8 cellular contexts compared by ENCODE assay signal in the genomic region with DNA sequence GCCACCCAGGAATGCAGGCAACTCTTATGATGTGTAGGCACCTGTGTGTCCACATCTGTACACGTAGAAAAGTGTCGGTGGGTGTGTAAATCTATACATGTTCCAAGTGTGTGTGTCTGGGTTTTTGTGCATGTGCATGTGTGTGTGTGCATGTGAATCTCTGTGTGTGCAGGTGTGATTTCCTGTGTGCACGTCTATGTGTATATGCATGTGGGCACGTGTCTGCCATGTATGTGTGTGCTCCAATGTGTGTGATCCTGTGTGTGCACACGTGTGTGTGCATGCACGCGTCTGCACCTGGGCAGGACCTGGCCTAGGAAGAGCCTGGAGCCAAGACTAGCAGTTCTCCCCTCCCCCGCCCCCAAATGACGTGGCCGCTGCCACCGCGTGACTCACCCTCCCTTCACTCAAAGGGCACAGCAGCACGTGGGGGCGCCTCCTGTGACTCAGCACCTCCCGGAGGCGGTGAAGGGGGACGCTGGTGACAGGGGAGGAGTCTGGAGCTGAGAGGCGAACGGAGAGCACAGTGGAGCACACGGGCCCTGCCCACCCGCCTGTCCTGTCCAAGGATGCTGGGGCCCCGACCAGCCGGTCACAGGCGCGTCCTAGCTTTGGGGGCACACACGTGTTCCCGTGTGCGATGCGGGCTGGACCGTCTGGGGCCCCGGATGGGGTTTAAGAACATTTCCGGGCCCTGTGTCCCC. TPM values are rescaled to one million over a fixed set of nuclear protein-coding genes. Genes with fewer than 3 reads are reported as not detected.
A peak's percentile ranks its signal among the peaks of the same experiment; 100 is the strongest.
DNase-seq lines count a peak whose midpoint lies in the region; ATAC-seq and TF ChIP-seq lines count a peak whose summit lies in the region.

No MANE protein-coding gene starts in this region.

- peak; percentile 56 for ATAC-seq in GM19328 (IDR thresholded peaks at IDR 0.05; ENCODE audit: unreplicated experiment)
- ATAC-seq in HG03565 (IDR thresholded peaks at IDR 0.05; ENCODE audit: unreplicated experiment) = peak; percentile 45
- ATAC-seq in activated T-cell treated with anti-CD3 and anti-CD28 coated beads, Interleukin-2, amount 50 U/mL, for 4 hours = peak; percentile 88 to 89

- peaks cover 0 to 4% (median 0%) of the 10 kb centered on the region in 3 donors for H3K36me3 ChIP-seq in esophagus squamous epithelium
- no peaks in the 10 kb centered on the region for H3K36me3 ChIP-seq in muscle layer of colon (ENCODE audit: insufficient read depth, low read length)

- 7 to 13% methylated on average over 13 to 17 of the region's 32 CpGs for WGBS in esophagus squamous epithelium, 2 donors

- DNase-seq in CD1c-positive myeloid dendritic cell (ENCODE audit: extremely low spot score) (peak; percentile 98), esophagus squamous epithelium (lab: John Stamatoyannopoulos, UW) (peak; percentile 82)
- peak; percentile 97 for DNase-seq in activated T-cell treated with anti-CD3 and anti-CD28 coated beads, Interleukin-2, amount 50 U/mL, for 4 hours
- peak; percentile 96 for DNase-seq in stimulated activated CD8-positive, alpha-beta memory T cell treated with anti-CD3 and anti-CD28 coated beads, Interleukin-4, amount 100 ng/mL, for 48 hours

- H3K9me3 ChIP-seq in esophagus squamous epithelium (no peaks in the 10 kb centered on the region), muscle layer of colon (ENCODE audit: low read length) (no peaks in the 10 kb centered on the region)

- H3K27me3 ChIP-seq in esophagus squamous epithelium (no peaks in the 10 kb centered on the region), muscle layer of colon (ENCODE audit: control insufficient read depth in 1 of 2, insufficient read depth in 2 of 2, low read length in 2 of 2) (peaks cover 0 to 9% of the 10 kb centered on the region in 2 donors)

- H3K27ac ChIP-seq in esophagus squamous epithelium (peak overlapping the region; percentile 85 to 100 (median 90)), muscle layer of colon (ENCODE audit: low read depth, low read length) (peak overlapping the region; percentile 68)

- H3K4me1 ChIP-seq in esophagus squamous epithelium = peaks cover 46 to 69% (median 56%) of the 10 kb centered on the region in 3 donors
- peaks cover 18% of the 10 kb centered on the region for H3K4me1 ChIP-seq in muscle layer of colon (ENCODE audit: insufficient read depth, low read length)

- no peaks in the 10 kb centered on the region for H3K36me3 Mint-ChIP-seq in activated T-cell treated with anti-CD3 and anti-CD28 coated beads, Interleukin-2, amount 50 U/mL, for 4 hours (ENCODE audit: insufficient read depth)

- no peak overlapping the region for H3K9ac ChIP-seq in muscle layer of colon (ENCODE audit: low read length)

- no peaks in the 10 kb centered on the region for H3K27me3 Mint-ChIP-seq in activated T-cell treated with anti-CD3 and anti-CD28 coated beads, Interleukin-2, amount 50 U/mL, for 4 hours (ENCODE audit: low read depth)

- no peaks in the 10 kb centered on the region for H3K9me3 Mint-ChIP-seq in activated T-cell treated with anti-CD3 and anti-CD28 coated beads, Interleukin-2, amount 50 U/mL, for 4 hours

- TF ChIP-seq CTCF in esophagus squamous epithelium (IDR thresholded peaks at IDR 0.05) = no peak

- intact Hi-C loops in esophagus squamous epithelium (cut with DNase I) = no loop called here

- H3K4me3 Mint-ChIP-seq in activated T-cell treated with anti-CD3 and anti-CD28 coated beads, Interleukin-2, amount 50 U/mL, for 4 hours = peak overlapping the region; percentile 84

- peaks cover 33% of the 10 kb centered on the region for H3K4me1 Mint-ChIP-seq in activated T-cell treated with anti-CD3 and anti-CD28 coated beads, Interleukin-2, amount 50 U/mL, for 4 hours (ENCODE audit: low read depth)

- H3K4me3 ChIP-seq in esophagus squamous epithelium (peak overlapping the region; percentile 37 to 71 (median 55)), muscle layer of colon (ENCODE audit: low read depth in 1 of 2, low read length in 2 of 2) (peak overlapping the region; percentile 31 to 35)

- TF ChIP-seq POLR2A in esophagus squamous epithelium (IDR thresholded peaks at IDR 0.05) = peak in 3 of 4 donors; percentile 74 to 91 (median 86)

TF ChIP-seq in PFSK-1, 5 proteins besides CTCF, POLR2A, EP300 and RAD21:
- TF ChIP-seq, protein P1, sequence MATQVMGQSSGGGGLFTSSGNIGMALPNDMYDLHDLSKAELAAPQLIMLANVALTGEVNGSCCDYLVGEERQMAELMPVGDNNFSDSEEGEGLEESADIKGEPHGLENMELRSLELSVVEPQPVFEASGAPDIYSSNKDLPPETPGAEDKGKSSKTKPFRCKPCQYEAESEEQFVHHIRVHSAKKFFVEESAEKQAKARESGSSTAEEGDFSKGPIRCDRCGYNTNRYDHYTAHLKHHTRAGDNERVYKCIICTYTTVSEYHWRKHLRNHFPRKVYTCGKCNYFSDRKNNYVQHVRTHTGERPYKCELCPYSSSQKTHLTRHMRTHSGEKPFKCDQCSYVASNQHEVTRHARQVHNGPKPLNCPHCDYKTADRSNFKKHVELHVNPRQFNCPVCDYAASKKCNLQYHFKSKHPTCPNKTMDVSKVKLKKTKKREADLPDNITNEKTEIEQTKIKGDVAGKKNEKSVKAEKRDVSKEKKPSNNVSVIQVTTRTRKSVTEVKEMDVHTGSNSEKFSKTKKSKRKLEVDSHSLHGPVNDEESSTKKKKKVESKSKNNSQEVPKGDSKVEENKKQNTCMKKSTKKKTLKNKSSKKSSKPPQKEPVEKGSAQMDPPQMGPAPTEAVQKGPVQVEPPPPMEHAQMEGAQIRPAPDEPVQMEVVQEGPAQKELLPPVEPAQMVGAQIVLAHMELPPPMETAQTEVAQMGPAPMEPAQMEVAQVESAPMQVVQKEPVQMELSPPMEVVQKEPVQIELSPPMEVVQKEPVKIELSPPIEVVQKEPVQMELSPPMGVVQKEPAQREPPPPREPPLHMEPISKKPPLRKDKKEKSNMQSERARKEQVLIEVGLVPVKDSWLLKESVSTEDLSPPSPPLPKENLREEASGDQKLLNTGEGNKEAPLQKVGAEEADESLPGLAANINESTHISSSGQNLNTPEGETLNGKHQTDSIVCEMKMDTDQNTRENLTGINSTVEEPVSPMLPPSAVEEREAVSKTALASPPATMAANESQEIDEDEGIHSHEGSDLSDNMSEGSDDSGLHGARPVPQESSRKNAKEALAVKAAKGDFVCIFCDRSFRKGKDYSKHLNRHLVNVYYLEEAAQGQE (IDR thresholded peaks at IDR 0.05; ENCODE audit: insufficient read depth in 1 of 2, low read depth in 2 of 2, low read length in 2 of 2) = 0 out of 4 replicates have a peak, but pooled peaks of 1 of the 2 experiments have one; percentile 24
- TF ChIP-seq SIN3A (IDR thresholded peaks at IDR 0.05; ENCODE audit: borderline replicate concordance, insufficient read depth, low read length) (no peak), FOXP2 (optimal IDR thresholded peaks at IDR 0.05; ENCODE audit: borderline replicate concordance, extremely low read depth, extremely low read length, insufficient read depth) (peak; percentile 46), POLR2AphosphoS5 (IDR thresholded peaks at IDR 0.05; ENCODE audit: low read depth, low read length) (no peak), TAF1 (IDR thresholded peaks at IDR 0.05; ENCODE audit: borderline replicate concordance, insufficient read depth, low read length) (no peak)
TF ChIP-seq in PFSK-1: peak in this region for 2.

RNA-seq across cellular contexts. Expression of a gene that starts 10.1 kb away (rescaled TPM):
- polyA plus RNA-seq in PFSK-1 (2012; ENCODE audit: insufficient read length, low read depth) = 93.2 TPM
- 100 to 1,000 TPM; 426 to 498 (median 461) TPM for total RNA-seq in activated T-cell treated with anti-CD3 and anti-CD28 coated beads, Interleukin-2, amount 50 U/mL, for 4 hours
- total RNA-seq in esophagus squamous epithelium = 10 to 100 TPM; 43.8 to 75.7 (median 52.1) TPM

RNA-seq across cellular contexts. Expression of a gene that starts 41.9 kb away (rescaled TPM):
- polyA plus RNA-seq in PFSK-1 (2012; ENCODE audit: insufficient read length, low read depth) = not detected
- under 1 TPM; 0.08 to 0.24 (median 0.13) TPM for total RNA-seq in activated T-cell treated with anti-CD3 and anti-CD28 coated beads, Interleukin-2, amount 50 U/mL, for 4 hours
- not detected for total RNA-seq in esophagus squamous epithelium

RNA-seq across cellular contexts. Expression of a gene that starts 52.2 kb away (rescaled TPM):
- 48.9 TPM for polyA plus RNA-seq in PFSK-1 (2012; ENCODE audit: insufficient read length, low read depth)
- 10 to 100 TPM; 62.8 to 71.2 (median 64.2) TPM for total RNA-seq in activated T-cell treated with anti-CD3 and anti-CD28 coated beads, Interleukin-2, amount 50 U/mL, for 4 hours
- 10 to 100 TPM; 22.7 to 45.7 (median 35.5) TPM for total RNA-seq in esophagus squamous epithelium

RNA-seq across cellular contexts. Expression of a gene that starts 52.4 kb away (rescaled TPM):
- polyA plus RNA-seq in PFSK-1 (2012; ENCODE audit: insufficient read length, low read depth) = 28.8 TPM
- 10 to 100 TPM; 13.5 to 18.6 (median 14.6) TPM for total RNA-seq in activated T-cell treated with anti-CD3 and anti-CD28 coated beads, Interleukin-2, amount 50 U/mL, for 4 hours
- total RNA-seq in esophagus squamous epithelium = 10 to 100 TPM; 12.8 to 16.6 (median 13.0) TPM

Comparison
In these comparisons a context has a peak if more than half of its experiments do, and no peak if none do; other contexts are left out.
1. Peak in every context shown above with its lines: DNase-seq, ATAC-seq, H3K4me3 ChIP-seq and H3K27ac ChIP-seq.
2. RNA of a gene that starts 10.1 kb away (total RNA-seq): 426 to 498 TPM in activated T-cell treated with anti-CD3 and anti-CD28 coated beads, Interleukin-2, amount 50 U/mL, for 4 hours; 43.8 to 75.7 TPM in esophagus squamous epithelium; every median in the first group is over 4 times any median in the second.